10 cellular contexts compared by ENCODE assay signal in the genomic region with DNA sequence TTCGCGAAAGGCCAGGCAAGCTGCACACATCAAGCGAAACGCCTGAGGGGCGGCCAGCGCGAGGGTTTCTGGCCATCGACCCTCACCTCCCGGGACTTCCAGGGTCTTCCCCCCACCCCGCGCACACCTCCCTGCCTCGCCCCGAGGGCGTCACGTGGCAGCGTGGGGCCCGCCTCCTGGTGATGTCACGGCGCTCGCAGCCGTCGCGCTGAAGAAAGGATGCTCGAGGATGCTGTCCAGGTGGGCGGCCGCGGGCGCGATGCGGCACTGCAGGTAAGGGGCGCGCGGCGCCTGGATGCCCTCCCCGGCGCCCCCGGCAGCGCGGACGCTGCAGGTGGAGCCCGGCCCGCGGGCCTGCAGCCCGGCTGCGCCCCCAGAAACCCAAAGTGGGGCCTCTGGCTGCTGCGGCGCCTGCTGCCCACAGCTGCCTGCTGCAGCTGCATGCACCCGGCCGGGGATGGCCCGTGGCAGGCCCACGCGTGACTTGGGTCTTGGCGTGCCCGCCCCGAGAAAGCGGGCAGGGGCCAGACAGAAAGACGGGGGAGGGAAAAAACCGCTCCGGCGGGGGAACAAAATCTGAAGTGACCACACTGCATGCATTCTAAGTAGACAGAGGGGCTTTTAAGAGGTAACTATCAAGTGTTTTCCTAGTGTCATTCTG. TPM values are rescaled to one million over a fixed set of nuclear protein-coding genes. Genes with fewer than 3 reads are reported as not detected.
DNase-seq lines count a peak whose midpoint lies in the region; ATAC-seq and TF ChIP-seq lines count a peak whose summit lies in the region.
"Had no signal": no experiment of that assay in that cellular context is flagged by ENCODE, and none has a peak within 500 bp of the region (broad histone marks: within the 10 kb centered on the region; RNA-seq: fewer than 3 reads in every experiment).

No MANE protein-coding gene starts in this region.

- in situ Hi-C loops in mammary epithelial cell (cut with MboI; ENCODE audit: low sequenced_read_pairs in 2 of 2): no loop called here

- H3K4me1 ChIP-seq in mammary epithelial cell (ENCODE audit: insufficient read depth, low read length) (peaks cover 20% of the 10 kb centered on the region), aorta (ENCODE audit: control insufficient read depth in 1 of 2, insufficient read depth in 2 of 2, low read length in 2 of 2) (no peaks in the 10 kb centered on the region)

- no TSS peak for BruUV-seq in mammary epithelial cell (replicated peaks; lab: Mats Ljungman, UMichigan)

- peak overlapping the region; percentile 70 for H2AFZ ChIP-seq in mammary epithelial cell (ENCODE audit: low read depth, low read length)

- H3K4me2 ChIP-seq in mammary epithelial cell (ENCODE audit: insufficient read depth, low read depth, low read length): peak overlapping the region; percentile 80

- peak; percentile 45 for ATAC-seq in aorta (ENCODE audit: low FRiP score)

- intact Hi-C loops in mammary epithelial cell (cut with micrococcal nuclease) (no loop called here), aorta (cut with DNase I) (no loop called here)

- H3K9ac ChIP-seq in mammary epithelial cell (ENCODE audit: insufficient read depth, low read length): no peak overlapping the region

- H3K4me3 ChIP-seq in mammary epithelial cell (replicated peaks in 1 of 3; ENCODE audit: insufficient read depth in 1 of 3, low read depth in 2 of 3, low read length in 3 of 3) (peak overlapping the region; percentile 28 to 42 (median 37)), aorta (ENCODE audit: low read length in 2 of 2) (peak overlapping the region in 1 of 2 donors; percentile 38)
- H3K4me3 ChIP-seq: SK-N-MC had no signal

- H3K9me3 ChIP-seq in mammary epithelial cell (replicated peaks; ENCODE audit: insufficient read depth, low read length) (no peaks in the 10 kb centered on the region), aorta (ENCODE audit: control insufficient read depth, low read length) (no peaks in the 10 kb centered on the region)

- 23% methylated on average over 19 of the region's 60 CpGs for whole genome bisulfite sequencing in mammary epithelial cell (ENCODE audit: low coverage, missing lambda C conversion rate)
- WGBS in aorta, 2 donors: 4 to 26% methylated on average over 53 to 60 of the region's 60 CpGs

- peak; percentile 1 for DNase-seq in DMS79 treated with DMSO at 0.1 percent for 48 hours (lab: John Stamatoyannopoulos, UW)
- no peak for DNase-seq in DMS79 (lab: John Stamatoyannopoulos, UW)
- DNase-seq in NCI-H128 (lab: John Stamatoyannopoulos, UW; ENCODE audit: unreplicated experiment): peak; percentile 2
- no peak for DNase-seq in mammary epithelial cell
- peak; percentile 63 for DNase-seq in medulla oblongata (ENCODE audit: extremely low spot score)
- peak; percentile 61 to 82 for DNase-seq in aorta
- no peak for DNase-seq in H4 (ENCODE audit: low spot score)
- no peak for DNase-seq in kidney glomerular epithelial cell (lab: John Stamatoyannopoulos, UW)

- H3K27ac ChIP-seq in mammary epithelial cell (ENCODE audit: insufficient read depth, low read depth, low read length) (no peak overlapping the region), aorta (ENCODE audit: low read depth in 1 of 2, low read length in 2 of 2) (no peak overlapping the region)
- H3K27ac ChIP-seq: C4-2B, SK-N-MC had no signal

- no peak for TF ChIP-seq CTCF in mammary epithelial cell (conservative IDR thresholded peaks at IDR 0.05 in 1 of 2, IDR thresholded peaks at IDR 0.05 in 1 of 2; ENCODE audit: extremely low read depth in 1 of 2, insufficient read depth in 1 of 2, low read depth in 1 of 2, low read length in 2 of 2)

- H4K20me1 ChIP-seq in mammary epithelial cell (ENCODE audit: insufficient read depth, low read length): no peaks in the 10 kb centered on the region

- H3K79me2 ChIP-seq in mammary epithelial cell (ENCODE audit: insufficient read depth, low read length): no peaks in the 10 kb centered on the region

- H3K36me3 ChIP-seq in mammary epithelial cell (ENCODE audit: insufficient read depth, low read length) (no peaks in the 10 kb centered on the region), aorta (ENCODE audit: control insufficient read depth in 1 of 2, insufficient read depth in 2 of 2, low read length in 1 of 2) (no peaks in the 10 kb centered on the region)

- dilution Hi-C loops in mammary epithelial cell (cut with HindIII; ENCODE audit: low sequenced_read_pairs): no loop called here

- CTCF ChIA-PET in mammary epithelial cell (lab: Charles Lee; ENCODE audit: low non-redundant PET): no interaction called here

- H3K27me3 ChIP-seq in mammary epithelial cell (ENCODE audit: insufficient read depth, low read length) (no peaks in the 10 kb centered on the region), aorta (ENCODE audit: control insufficient read depth in 1 of 2, insufficient read depth in 2 of 2, low read length in 1 of 2) (no peaks in the 10 kb centered on the region)

RNA-seq across cellular contexts. Expression of gene CLCN4, which starts 1.6 kb away (rescaled TPM):
- total RNA-seq in mammary epithelial cell (1 to 10 TPM; 2.4 to 7.0 TPM), aorta (1 to 10 TPM; 3.8 to 8.6 TPM)
- polyA plus RNA-seq in mammary epithelial cell (1.0 TPM), aorta (under 1 TPM; 0.67 to 0.88 TPM)
- polyA minus RNA-seq in mammary epithelial cell: 6.1 TPM
- 6.9 TPM in 2 replicates for total RNA-seq in H4 (2014; rRNA removed; shearing (Covaris generic))

Comparison
In these comparisons a context has a peak if more than half of its experiments do, and no peak if none do; other contexts are left out.
1. DNase-seq: peak in DMS79 treated with DMSO at 0.1 percent for 48 hours (single experiment), NCI-H128 (single experiment), medulla oblongata (single experiment) and aorta (2 of 2); none in DMS79 (single experiment), mammary epithelial cell (single experiment), H4 (single experiment) and kidney glomerular epithelial cell (single experiment).